In the genomic region with DNA sequence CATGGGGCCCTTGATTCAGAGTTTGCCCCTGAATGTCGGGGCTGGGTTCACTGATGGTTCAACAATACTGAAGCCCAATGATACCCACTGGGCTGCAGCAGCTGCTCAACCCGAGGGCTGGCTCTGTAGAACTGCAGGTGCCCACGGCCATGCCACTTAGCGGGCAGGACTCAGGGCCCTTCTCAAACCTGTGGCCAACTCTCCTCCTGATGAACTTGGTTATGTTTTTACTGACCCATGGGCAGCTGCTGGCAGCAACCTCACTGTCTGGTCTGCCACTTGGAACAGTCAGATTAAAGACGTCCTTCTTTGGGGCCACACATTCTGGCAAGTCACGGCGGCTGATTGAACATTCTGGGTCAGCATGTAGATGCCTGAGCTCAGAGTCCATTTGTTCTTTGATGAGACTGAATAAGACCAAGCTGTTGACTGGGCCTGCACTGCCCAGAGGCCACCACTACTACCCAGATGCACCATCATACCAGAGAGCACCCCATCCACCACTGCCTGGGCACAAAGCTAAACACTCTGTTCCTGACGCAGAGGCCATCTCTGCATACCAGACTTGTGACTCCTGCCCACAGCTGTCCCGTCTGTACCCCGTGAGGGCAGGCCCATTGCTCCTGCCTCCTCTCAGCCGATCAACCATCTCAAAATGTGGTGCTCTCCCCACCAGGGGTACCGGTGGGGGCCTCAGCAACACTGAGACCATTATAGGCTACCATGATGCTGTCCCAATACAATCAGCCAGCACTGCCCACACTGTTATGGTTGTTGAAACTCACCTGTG, we compare ENCODE assay signal across 31 cellular contexts.
"Had no signal": no experiment of that assay in that cellular context is flagged by ENCODE, and none has a peak within 500 bp of the region (broad histone marks: within the 10 kb centered on the region; RNA-seq: fewer than 3 reads in every experiment).

No MANE protein-coding gene starts in this region.

- H3K4me1 ChIP-seq: heart left ventricle, left lung, lower lobe of right lung, testis had no signal

- H3K4me3 Mint-ChIP-seq: activated T-helper 1 cell treated with anti-CD3 and anti-CD28 coated beads, Interleukin-12 subunit alpha, Interleukin-12 subunit beta, Interleukin-2, Interleukin-4 antibody, amounts not matched to agents 30 ng/mL and 10 ng/mL and 1 ng/mL, durations not matched to agents 14 hours and 24 hours and 36 hours; dendritic cell treated with granulocyte-macrophage colony-stimulating factor and Interleukin-4, amounts not matched to agents 40 ng/mL and 50 ng/mL, for 4 days; endodermal cell; nephron; T-helper 1 cell treated with Interleukin-12 subunit alpha and Interleukin-12 subunit beta and Interleukin-4 antibody, amounts not matched to agents 30 μg/mL and 1 μg/mL, for 36 hours had no signal

- DNase-seq: activated CD4-positive, alpha-beta T cell treated with anti-CD3 and anti-CD28 coated beads for 48 hours; activated CD4-positive, alpha-beta T cell treated with anti-CD3 and anti-CD28 coated beads, Interleukin-2, amount 50 U/mL, for 48 hours; activated CD8-positive, alpha-beta memory T cell treated with anti-CD3 and anti-CD28 coated beads for 24 hours; activated CD8-positive, alpha-beta memory T cell treated with anti-CD3 and anti-CD28 coated beads, Interleukin-2, amount 50 U/mL, for 4 hours; activated gamma-delta T cell treated with Interleukin-2 at 50 U/mL for 16 hours; activated naive CD4-positive, alpha-beta T cell treated with anti-CD3 and anti-CD28 coated beads, Interleukin-2, amount 50 U/mL, for 16 hours; activated T-cell treated with anti-CD3 and anti-CD28 coated beads, Interleukin-2, amount 50 U/mL, for 1 hour; amniotic stem cell; brain microvascular endothelial cell; caudate nucleus; endodermal cell; foreskin fibroblast; heart left ventricle; lower lobe of right lung; mesenchymal stem cell; ovary; retina; stimulated activated CD4-positive, alpha-beta T cell treated with anti-CD3 and anti-CD28 coated beads, Interleukin-2, amount 100 ng/mL, for 48 hours; stimulated activated naive CD4-positive, alpha-beta T cell treated with Interleukin-2 at 50 U/mL for 16 hours; T-helper 9 cell; testis; transverse colon had no signal

- H3K27ac ChIP-seq: brain microvascular endothelial cell, heart left ventricle, left lung, lower lobe of right lung, neutrophil, ovary, testis, transverse colon, VCaP had no signal

- H3K4me3 ChIP-seq: heart left ventricle, left lung, lower lobe of right lung, ovary, testis, transverse colon had no signal

- H3K27ac Mint-ChIP-seq: activated T-helper 1 cell treated with anti-CD3 and anti-CD28 coated beads, Interleukin-12 subunit alpha, Interleukin-12 subunit beta, Interleukin-2, Interleukin-4 antibody, amounts not matched to agents 30 ng/mL and 10 ng/mL and 1 ng/mL, durations not matched to agents 14 hours and 24 hours and 36 hours; dendritic cell treated with granulocyte-macrophage colony-stimulating factor and Interleukin-4, amounts not matched to agents 40 ng/mL and 50 ng/mL, for 4 days; endodermal cell; nephron; progenitor cell of endocrine pancreas; T-helper 1 cell treated with Interleukin-12 subunit alpha and Interleukin-12 subunit beta and Interleukin-4 antibody, amounts not matched to agents 30 μg/mL and 1 μg/mL, for 36 hours had no signal

- H3K9me3 Mint-ChIP-seq: activated T-helper 1 cell treated with anti-CD3 and anti-CD28 coated beads, Interleukin-12 subunit alpha, Interleukin-12 subunit beta, Interleukin-2, Interleukin-4 antibody, amounts not matched to agents 30 ng/mL and 10 ng/mL and 1 ng/mL, durations not matched to agents 14 hours and 24 hours and 36 hours; dendritic cell treated with granulocyte-macrophage colony-stimulating factor and Interleukin-4, amounts not matched to agents 40 ng/mL and 50 ng/mL, for 4 days; endodermal cell; T-helper 1 cell treated with Interleukin-12 subunit alpha and Interleukin-12 subunit beta and Interleukin-4 antibody, amounts not matched to agents 30 μg/mL and 1 μg/mL, for 36 hours had no signal

- H3K36me3 ChIP-seq: brain microvascular endothelial cell, heart left ventricle, left lung, lower lobe of right lung, neutrophil, ovary, transverse colon had no signal

- H3K27me3 Mint-ChIP-seq: progenitor cell of endocrine pancreas had no signal

- H3K27me3 ChIP-seq: brain microvascular endothelial cell, left lung, ovary, testis, transverse colon had no signal

- H3K9me3 ChIP-seq: heart left ventricle, lower lobe of right lung, neutrophil, testis, transverse colon had no signal

- ATAC-seq: esophagus mucosa, heart left ventricle, left lung, lower lobe of right lung had no signal
